8 cellular contexts compared by ENCODE assay signal in genomic region chr15:85296615-85297402, GRCh38.
DNase-seq lines count a peak whose midpoint lies in the region; ATAC-seq and TF ChIP-seq lines count a peak whose summit lies in the region.

No MANE protein-coding gene starts in this region.

- H3K4me1 ChIP-seq in Panc1 (ENCODE audit: control insufficient read depth, insufficient read depth, low read length) (no peaks in the 10 kb centered on the region), suprapubic skin (peaks cover 5% of the 10 kb centered on the region)

- no peak for TF ChIP-seq EP300 in suprapubic skin (IDR thresholded peaks at IDR 0.05)

- no peaks in the 10 kb centered on the region for H3K36me3 ChIP-seq in Panc1 (ENCODE audit: control insufficient read depth, insufficient read depth, low read length)
- H3K36me3 ChIP-seq in suprapubic skin, result no peaks in the 10 kb centered on the region

- H3K27me3 ChIP-seq in Panc1 (ENCODE audit: control insufficient read depth, insufficient read depth, low read length), result no peaks in the 10 kb centered on the region
- H3K27me3 ChIP-seq in suprapubic skin, result no peaks in the 10 kb centered on the region

- 19% methylated on average over 14 of the region's 14 CpGs for WGBS in suprapubic skin

- in situ Hi-C loops in Panc1 (cut with HindIII; ENCODE audit: low pct_unique_long_range_greater_than_20kb, low sequenced_read_pairs), result no loop called here

- peak; percentile 89 for ATAC-seq in GM21528 (IDR thresholded peaks at IDR 0.05; ENCODE audit: low FRiP score, unreplicated experiment)
- ATAC-seq in Panc1, result peak; percentile 97

- H3K4me1 Mint-ChIP-seq in IgD-negative memory B cell, result peaks cover 14 to 21% (median 20%) of the 10 kb centered on the region in 3 donors

- TF ChIP-seq CTCF in Panc1 (IDR thresholded peaks at IDR 0.05) (peak; percentile 89), fibroblast of the aortic adventitia (IDR thresholded peaks at IDR 0.05; ENCODE audit: insufficient read depth, low read length) (peak; percentile 81), suprapubic skin (IDR thresholded peaks at IDR 0.05) (peak; percentile 41 to 71)

- H3K9me3 ChIP-seq in Panc1 (ENCODE audit: control insufficient read depth, insufficient read depth, low read depth, low read length) (no peaks in the 10 kb centered on the region), suprapubic skin (no peaks in the 10 kb centered on the region)

- H3K36me3 Mint-ChIP-seq in IgD-negative memory B cell, result peaks cover 4% of the 10 kb centered on the region

- no TSS peak for BruUV-seq in Panc1 (replicated peaks; lab: Mats Ljungman, UMichigan)

- TF ChIP-seq POLR2A in suprapubic skin (IDR thresholded peaks at IDR 0.05), result no peak

- POLR2A ChIA-PET in Panc1 (lab: Charles Lee), result interaction anchor here (0.6 kb wide), 1 partner anchor 13 kb away, joined by 3 read pairs; no protein-coding TSS in a partner anchor

- peak overlapping the region; percentile 7 to 89 (median 78) for H3K4me3 Mint-ChIP-seq in IgD-negative memory B cell

- peak; percentile 45 for DNase-seq in DMS79 treated with DMSO at 0.1 percent for 48 hours (lab: John Stamatoyannopoulos, UW)
- DNase-seq in Panc1 (ENCODE audit: low read depth, low spot score), result peak; percentile 85
- DNase-seq in activated T-helper 1 cell treated with Interleukin-2 at 50 U/mL for 16 hours (ENCODE audit: low read depth), result peak; percentile 32
- peak; percentile 89 for DNase-seq in fibroblast of the aortic adventitia (ENCODE audit: low read depth)
- peak; percentile 55 for DNase-seq in non-pigmented ciliary epithelial cell (ENCODE audit: low read depth)
- peak; percentile 68 to 80 for DNase-seq in suprapubic skin (ENCODE audit: low spot score in 2 of 2)

- intact Hi-C loops in Panc1 (cut with micrococcal nuclease; ENCODE audit: unreplicated experiment), result loop anchor here (10.0 kb wide), 1 partner anchor 408 kb away; no protein-coding TSS in a partner anchor

- H3K27ac ChIP-seq in Panc1 (ENCODE audit: low read length) (peak overlapping the region; percentile 54; the same call in 1 of the 2 replicates), suprapubic skin (no peak overlapping the region)

- peak overlapping the region; percentile 31 to 66 for H3K4me3 ChIP-seq in Panc1 (ENCODE audit: low read depth in 2 of 2, low read length in 2 of 2)
- peak overlapping the region; percentile 22 for H3K4me3 ChIP-seq in fibroblast of the aortic adventitia (ENCODE audit: low read depth, low read length)
- H3K4me3 ChIP-seq in suprapubic skin, result peak overlapping the region; percentile 28

- H3K27me3 Mint-ChIP-seq in IgD-negative memory B cell, result no peaks in the 10 kb centered on the region

- CTCF ChIA-PET in Panc1 (lab: Charles Lee), result interaction anchor here (0.6 to 1.2 kb wide), 9 partner anchors 19 to 464 kb away, joined by 3 to 5 read pairs (median 3); no protein-coding TSS in a partner anchor

- H3K9me3 Mint-ChIP-seq in IgD-negative memory B cell, result no peaks in the 10 kb centered on the region

- H3K27ac Mint-ChIP-seq in IgD-negative memory B cell, result peak overlapping the region in 2 of 3 donors; percentile 85 to 86

Comparison
In these comparisons a context has a peak if more than half of its experiments do, and no peak if none do; other contexts are left out.
1. DNase-seq: peak in every context shown above with its lines; median percentile 89 in fibroblast of the aortic adventitia; 85 in Panc1; 74 in suprapubic skin; 55 in non-pigmented ciliary epithelial cell; 45 in DMS79 treated with DMSO at 0.1 percent for 48 hours; 32 in activated T-helper 1 cell treated with Interleukin-2 at 50 U/mL for 16 hours.